ENCODE assay signal across 8 cellular contexts in the genomic region with DNA sequence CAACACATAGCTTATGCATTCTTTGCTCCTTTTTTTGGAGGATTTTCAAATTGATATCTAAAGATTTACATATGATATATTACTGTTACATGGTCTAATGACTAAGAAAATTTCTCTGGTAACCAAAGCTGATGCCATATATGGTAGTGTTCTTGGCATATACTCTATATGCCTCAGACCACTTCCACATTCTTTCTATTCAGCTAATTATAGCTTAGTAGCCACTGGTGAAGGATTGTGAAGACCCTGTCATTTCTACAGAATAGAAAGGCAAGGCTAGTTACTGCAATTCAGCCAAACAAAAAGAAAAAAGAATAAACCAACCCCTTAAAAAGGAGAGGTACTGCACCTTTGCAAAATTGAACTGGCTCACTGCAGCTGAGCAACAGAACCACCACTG. TPM values are rescaled to one million over a fixed set of nuclear protein-coding genes. Genes with fewer than 3 reads are reported as not detected.
DNase-seq lines count a peak whose midpoint lies in the region; ATAC-seq and TF ChIP-seq lines count a peak whose summit lies in the region.

No MANE protein-coding gene starts in this region.

- peak overlapping the region; percentile 45 for H3K4me3 Mint-ChIP-seq in activated naive CD4-positive, alpha-beta T cell treated with anti-CD3 and anti-CD28 coated beads, Interleukin-2, amount 10 ng/mL, durations not matched to agents 7 days and 5 days

- CTCF ChIA-PET in activated naive CD4-positive, alpha-beta T cell treated with anti-CD3 and anti-CD28 coated beads, Interleukin-2, amount 10 ng/mL, durations not matched to agents 7 days and 5 days (lab: Charles Lee), result interaction anchor here (0.8 to 3.9 kb wide), 11 partner anchors 10 to 275 kb away, joined by 3 to 41 read pairs (median 4); partner anchors contain the start of gene OGDH

- H3K9me3 Mint-ChIP-seq in activated naive CD4-positive, alpha-beta T cell treated with anti-CD3 and anti-CD28 coated beads, Interleukin-2, amount 10 ng/mL, durations not matched to agents 7 days and 5 days, result no peaks in the 10 kb centered on the region

- DNase-seq in activated naive CD4-positive, alpha-beta T cell treated with anti-CD3 and anti-CD28 coated beads, Interleukin-2, amount 10 ng/mL, durations not matched to agents 7 days and 5 days, result no peak
- no peak for DNase-seq in activated naive CD4-positive, alpha-beta T cell (lab: John Stamatoyannopoulos, UW)
- DNase-seq in SK-N-MC (ENCODE audit: low read depth, low spot score) (no peak), foreskin fibroblast (peak; percentile 35 to 65), suprapubic skin (ENCODE audit: low spot score in 2 of 2) (no peak), globus pallidus (ENCODE audit: low spot score) (no peak)

- peaks cover 61% of the 10 kb centered on the region for H3K4me1 ChIP-seq in suprapubic skin

- peak overlapping the region; percentile 72 for H3K9ac ChIP-seq in SK-N-MC (ENCODE audit: insufficient read length)

- H3K27ac Mint-ChIP-seq in activated naive CD4-positive, alpha-beta T cell treated with anti-CD3 and anti-CD28 coated beads, Interleukin-2, amount 10 ng/mL, durations not matched to agents 7 days and 5 days, result peak overlapping the region; percentile 64

- no peak for TF ChIP-seq POLR2A in suprapubic skin (IDR thresholded peaks at IDR 0.05)

- no peak for TF ChIP-seq EP300 in suprapubic skin (IDR thresholded peaks at IDR 0.05)

- H3K4me1 Mint-ChIP-seq in activated naive CD4-positive, alpha-beta T cell treated with anti-CD3 and anti-CD28 coated beads, Interleukin-2, amount 10 ng/mL, durations not matched to agents 7 days and 5 days, result peaks cover 62% of the 10 kb centered on the region

- no peak for ATAC-seq in GM21447 (IDR thresholded peaks at IDR 0.05; ENCODE audit: unreplicated experiment)
- ATAC-seq in GM19328 (IDR thresholded peaks at IDR 0.05; ENCODE audit: unreplicated experiment), result no peak

- H3K36me3 Mint-ChIP-seq in activated naive CD4-positive, alpha-beta T cell treated with anti-CD3 and anti-CD28 coated beads, Interleukin-2, amount 10 ng/mL, durations not matched to agents 7 days and 5 days, result peaks cover 62% of the 10 kb centered on the region

- no peaks in the 10 kb centered on the region for H3K27me3 Mint-ChIP-seq in activated naive CD4-positive, alpha-beta T cell treated with anti-CD3 and anti-CD28 coated beads, Interleukin-2, amount 10 ng/mL, durations not matched to agents 7 days and 5 days

- H3K27ac ChIP-seq in SK-N-MC (peak overlapping the region; percentile 6; the same call in 1 of the 2 replicates), suprapubic skin (no peak overlapping the region)

- H3K9me3 ChIP-seq in SK-N-MC (ENCODE audit: low read depth, low read length), result no peaks in the 10 kb centered on the region
- H3K9me3 ChIP-seq in suprapubic skin, result no peaks in the 10 kb centered on the region

- TF ChIP-seq CTCF in foreskin fibroblast (IDR thresholded peaks at IDR 0.05; ENCODE audit: low read depth, low read length) (no peak), suprapubic skin (IDR thresholded peaks at IDR 0.05) (no peak)

- no peaks in the 10 kb centered on the region for H3K27me3 ChIP-seq in suprapubic skin

- peaks cover 42% of the 10 kb centered on the region for H3K36me3 ChIP-seq in SK-N-MC (ENCODE audit: insufficient read depth, low read length)
- no peaks in the 10 kb centered on the region for H3K36me3 ChIP-seq in suprapubic skin

- H3K4me3 ChIP-seq in SK-N-MC, result peak overlapping the region; percentile 90
- peak overlapping the region; percentile 78 to 79 for H3K4me3 ChIP-seq in foreskin fibroblast (ENCODE audit: low read depth in 1 of 2, low read length in 2 of 2)
- H3K4me3 ChIP-seq in suprapubic skin, result peak overlapping the region; percentile 29

RNA-seq across cellular contexts. Expression of gene PURB, which starts 3.7 kb away (rescaled TPM):
- total RNA-seq in suprapubic skin, result 10 to 100 TPM; 28.1 to 39.3 (median 31.3) TPM

RNA-seq across cellular contexts. Expression of gene H2AZ2, which starts 33.7 kb away (rescaled TPM):
- total RNA-seq in suprapubic skin, result 10 to 100 TPM; 55.1 to 85.2 (median 75.7) TPM

Comparison
In these comparisons a context has a peak if more than half of its experiments do, and no peak if none do; other contexts are left out.
1. DNase-seq: peak in foreskin fibroblast (2 of 2); none in activated naive CD4-positive, alpha-beta T cell treated with anti-CD3 and anti-CD28 coated beads, Interleukin-2, amount 10 ng/mL, durations not matched to agents 7 days and 5 days (single experiment), activated naive CD4-positive, alpha-beta T cell (0 of 4), SK-N-MC (single experiment), suprapubic skin (0 of 2) and globus pallidus (single experiment).
2. H3K4me3 ChIP-seq: peak in every context shown above with its lines; median percentile 90 in SK-N-MC; 78 in foreskin fibroblast; 29 in suprapubic skin.